1 cellular context compared by ENCODE assay signal in genomic region chr4:110231869-110232268, GRCh38.
TF ChIP-seq lines count a peak whose summit lies in the region.

No MANE protein-coding gene starts in this region.

TF ChIP-seq in K562, 482 proteins besides CTCF, POLR2A, EP300 and RAD21 (continued from another document and continues in another):
- no peak for TF ChIP-seq NKRF (IDR thresholded peaks at IDR 0.05; ENCODE audit: borderline replicate concordance)
- TF ChIP-seq HNRNPL (IDR thresholded peaks at IDR 0.05; ENCODE audit: low read depth, low read length), result no peak
- no peak for TF ChIP-seq CSDE1 (IDR thresholded peaks at IDR 0.05)
- TF ChIP-seq CHD1 (IDR thresholded peaks at IDR 0.05; ENCODE audit: low read length), result no peak
- TF ChIP-seq FOSL1 (tag; conservative IDR thresholded peaks at IDR 0.05), result peak; percentile 92
- TF ChIP-seq ZNF696 (CRISPR knock-in tag; conservative IDR thresholded peaks at IDR 0.05), result no peak
- no peak for TF ChIP-seq SP1 (CRISPR knock-in tag; IDR thresholded peaks at IDR 0.05)
- no peak for TF ChIP-seq STAG1 (CRISPR knock-in tag; IDR thresholded peaks at IDR 0.05; ENCODE audit: borderline replicate concordance)
- no peak for TF ChIP-seq ZC3H11A (IDR thresholded peaks at IDR 0.05; ENCODE audit: low read depth, low read length)
- peak; percentile 86; the same call in 1 of the 2 replicates for TF ChIP-seq SMARCE1 (IDR thresholded peaks at IDR 0.05)
- peak; percentile 69; the same call in 1 of the 2 replicates for TF ChIP-seq ATF3 (IDR thresholded peaks at IDR 0.05)
- no peak for TF ChIP-seq ATF3 (CRISPR knock-in tag; conservative IDR thresholded peaks at IDR 0.05)
- TF ChIP-seq MAFK (IDR thresholded peaks at IDR 0.05; ENCODE audit: low read length), result no peak
- TF ChIP-seq BDP1 (IDR thresholded peaks at IDR 0.05; ENCODE audit: insufficient read depth, insufficient read length), result no peak
- no peak for TF ChIP-seq BCLAF1 (IDR thresholded peaks at IDR 0.05; ENCODE audit: borderline replicate concordance in 1 of 2, control insufficient read depth in 1 of 2, low read depth in 2 of 2, low read length in 1 of 2)
- peak; percentile 16 for TF ChIP-seq FOS (IDR thresholded peaks at IDR 0.05; ENCODE audit: extremely low read depth, insufficient read length)
- TF ChIP-seq PREB (CRISPR knock-in tag; IDR thresholded peaks at IDR 0.05), result no peak
- no peak for TF ChIP-seq E2F6 (IDR thresholded peaks at IDR 0.05; ENCODE audit: borderline replicate concordance in 1 of 2, extremely low read depth in 1 of 2, insufficient read depth in 1 of 2, insufficient read length in 1 of 2, low read depth in 1 of 2, low read length in 1 of 2, poor library complexity in 1 of 2, severe bottlenecking in 1 of 2)
- TF ChIP-seq RNF219 (CRISPR knock-in tag; IDR thresholded peaks at IDR 0.05), result no peak
- TF ChIP-seq TRIM24 (IDR thresholded peaks at IDR 0.05), result no peak
- TF ChIP-seq NEUROD1 (IDR thresholded peaks at IDR 0.05; ENCODE audit: borderline replicate concordance, low read depth, low read length, partially characterized antibody), result no peak
- 0 out of 2 replicates have a peak, but pooled peaks have one; percentile 22 for TF ChIP-seq CTBP1 (IDR thresholded peaks at IDR 0.05; ENCODE audit: borderline replicate concordance)
- TF ChIP-seq PHF20 (IDR thresholded peaks at IDR 0.05; ENCODE audit: partially characterized antibody), result no peak
- no peak for TF ChIP-seq ZNF280A (IDR thresholded peaks at IDR 0.05; ENCODE audit: low read depth, partially characterized antibody)
- peak; percentile 71; the same call in 1 of the 2 replicates for TF ChIP-seq ARID1B (IDR thresholded peaks at IDR 0.05)
- no peak for TF ChIP-seq ZKSCAN3 (CRISPR knock-in tag; IDR thresholded peaks at IDR 0.05)
- peak; percentile 67 for TF ChIP-seq SMARCA4 (IDR thresholded peaks at IDR 0.05)
- TF ChIP-seq RUNX1 (IDR thresholded peaks at IDR 0.05; ENCODE audit: low read depth), result no peak
- TF ChIP-seq ZNF174 (CRISPR knock-in tag; IDR thresholded peaks at IDR 0.05), result no peak
- TF ChIP-seq DPF2 (IDR thresholded peaks at IDR 0.05), result peak; percentile 36; the same call in 1 of the 2 replicates
- TF ChIP-seq ZFX (CRISPR knock-in tag; IDR thresholded peaks at IDR 0.05), result peak; percentile 46
- peak; percentile 64 for TF ChIP-seq JUN (IDR thresholded peaks at IDR 0.05; ENCODE audit: borderline replicate concordance, low read depth, low read length)
- TF ChIP-seq JUN (CRISPR knock-in tag; IDR thresholded peaks at IDR 0.05; ENCODE audit: borderline replicate concordance), result no peak
- TF ChIP-seq FOXJ2 (tag; IDR thresholded peaks at IDR 0.05), result peak; percentile 54; the same call in 1 of the 2 replicates
- no peak for TF ChIP-seq PRPF4 (IDR thresholded peaks at IDR 0.05; ENCODE audit: insufficient read depth, low read depth, low read length, poor library complexity, severe bottlenecking)
- TF ChIP-seq BMI1 (IDR thresholded peaks at IDR 0.05; ENCODE audit: low read length), result no peak
- no peak for TF ChIP-seq NR0B1 (IDR thresholded peaks at IDR 0.05; ENCODE audit: partially characterized antibody)
- peak in 1 of 2 experiments; percentile 62; a peak in 1 of 4 replicates for TF ChIP-seq FOXA3 (CRISPR knock-in tag; conservative IDR thresholded peaks at IDR 0.05 in 1 of 2, IDR thresholded peaks at IDR 0.05 in 1 of 2)
- no peak for TF ChIP-seq TGIF2 (CRISPR knock-in tag; IDR thresholded peaks at IDR 0.05)
- TF ChIP-seq ETS1 (conservative IDR thresholded peaks at IDR 0.05; ENCODE audit: control insufficient read depth, low read depth, low read length), result no peak
- no peak for TF ChIP-seq XRCC4 (IDR thresholded peaks at IDR 0.05; ENCODE audit: extremely low read depth, insufficient read depth, insufficient read length)
- no peak for TF ChIP-seq MTA2 (IDR thresholded peaks at IDR 0.05; ENCODE audit: low read depth)
- peak; percentile 45; the same call in 1 of the 2 replicates for TF ChIP-seq RFX1 (IDR thresholded peaks at IDR 0.05)
- TF ChIP-seq ZNF717 (CRISPR knock-in tag; IDR thresholded peaks at IDR 0.05), result no peak
- no peak for TF ChIP-seq SAFB (IDR thresholded peaks at IDR 0.05; ENCODE audit: borderline replicate concordance, low read depth, low read length)
- TF ChIP-seq ETV1 (tag; conservative IDR thresholded peaks at IDR 0.05; ENCODE audit: low read depth), result no peak
- TF ChIP-seq RCOR1 (IDR thresholded peaks at IDR 0.05; ENCODE audit: borderline replicate concordance in 1 of 2, low read depth in 2 of 2, low read length in 2 of 2), result 0 out of 4 replicates have a peak, but pooled peaks of 1 of the 2 experiments have one; percentile 5
- no peak for TF ChIP-seq SNAPC5 (CRISPR knock-in tag; IDR thresholded peaks at IDR 0.05)
- no peak for TF ChIP-seq CBX5 (IDR thresholded peaks at IDR 0.05; ENCODE audit: borderline replicate concordance, low read depth)
- TF ChIP-seq MAFG (tag; conservative IDR thresholded peaks at IDR 0.05), result no peak
- TF ChIP-seq ZBTB12 (CRISPR knock-in tag; IDR thresholded peaks at IDR 0.05), result no peak
- TF ChIP-seq SPI1 (IDR thresholded peaks at IDR 0.05; ENCODE audit: borderline replicate concordance, low read depth, low read length), result peak; percentile 71
- TF ChIP-seq TSC22D4 (tag; IDR thresholded peaks at IDR 0.05), result no peak
- no peak for TF ChIP-seq HIVEP1 (CRISPR knock-in tag; IDR thresholded peaks at IDR 0.05)
- no peak for TF ChIP-seq SIX5 (IDR thresholded peaks at IDR 0.05; ENCODE audit: borderline replicate concordance in 1 of 2, insufficient read depth in 1 of 2, low read depth in 1 of 2, low read length in 2 of 2)
- no peak for TF ChIP-seq ZNF232 (CRISPR knock-in tag; IDR thresholded peaks at IDR 0.05)
